16 cellular contexts compared by ENCODE assay signal in genomic region chr7:883029-884021, GRCh38. TPM values are rescaled to one million over a fixed set of nuclear protein-coding genes. Genes with fewer than 3 reads are reported as not detected.
DNase-seq lines count a peak whose midpoint lies in the region; ATAC-seq, FAIRE-seq and TF ChIP-seq lines count a peak whose summit lies in the region.
"Had no signal": no experiment of that assay in that cellular context is flagged by ENCODE, and none has a peak within 500 bp of the region (broad histone marks: within the 10 kb centered on the region; RNA-seq: fewer than 3 reads in every experiment).

No MANE protein-coding gene starts in this region.

- H3K9me3 ChIP-seq in kidney (ENCODE audit: control insufficient read depth in 1 of 2, low read length in 2 of 2): no peaks in the 10 kb centered on the region
- no peaks in the 10 kb centered on the region for H3K9me3 ChIP-seq in skeletal muscle tissue (ENCODE audit: control insufficient read depth in 3 of 3, low read length in 3 of 3)
- H3K9me3 ChIP-seq: SJSA1, tibial nerve had no signal

- ATAC-seq in HG02678 (IDR thresholded peaks at IDR 0.05; ENCODE audit: unreplicated experiment): no peak
- ATAC-seq in activated CD8-positive, alpha-beta memory T cell treated with anti-CD3 and anti-CD28 coated beads, Interleukin-2, amount 10 ng/mL, durations not matched to agents 7 days and 5 days: no peak
- ATAC-seq: foreskin keratinocyte had no signal

- peaks cover 3% of the 10 kb centered on the region for H3K36me3 Mint-ChIP-seq in activated CD8-positive, alpha-beta memory T cell treated with anti-CD3 and anti-CD28 coated beads, Interleukin-2, amount 10 ng/mL, durations not matched to agents 7 days and 5 days
- H3K36me3 Mint-ChIP-seq: activated naive CD8-positive, alpha-beta T cell treated with anti-CD3 and anti-CD28 coated beads, Interleukin-2, amount 10 ng/mL, durations not matched to agents 7 days and 5 days had no signal

- H3K9me3 Mint-ChIP-seq in activated CD8-positive, alpha-beta memory T cell treated with anti-CD3 and anti-CD28 coated beads, Interleukin-2, amount 10 ng/mL, durations not matched to agents 7 days and 5 days (ENCODE audit: low read depth): no peaks in the 10 kb centered on the region
- H3K9me3 Mint-ChIP-seq: activated naive CD8-positive, alpha-beta T cell treated with anti-CD3 and anti-CD28 coated beads, Interleukin-2, amount 10 ng/mL, durations not matched to agents 7 days and 5 days had no signal

- peaks cover 9% of the 10 kb centered on the region for H3K4me1 Mint-ChIP-seq in activated CD8-positive, alpha-beta memory T cell treated with anti-CD3 and anti-CD28 coated beads, Interleukin-2, amount 10 ng/mL, durations not matched to agents 7 days and 5 days

- H3K4me3 Mint-ChIP-seq in activated CD8-positive, alpha-beta memory T cell treated with anti-CD3 and anti-CD28 coated beads, Interleukin-2, amount 10 ng/mL, durations not matched to agents 7 days and 5 days: no peak overlapping the region
- H3K4me3 Mint-ChIP-seq: activated naive CD8-positive, alpha-beta T cell treated with anti-CD3 and anti-CD28 coated beads, Interleukin-2, amount 10 ng/mL, durations not matched to agents 7 days and 5 days had no signal

- intact Hi-C loops in kidney (cut with DNase I): no loop called here

- H3K27me3 ChIP-seq in bronchial epithelial cell (ENCODE audit: control insufficient read depth, insufficient read depth, low read length) (no peaks in the 10 kb centered on the region), skeletal muscle tissue (ENCODE audit: control insufficient read depth in 3 of 3, insufficient read depth in 3 of 3, low read length in 3 of 3) (no peaks in the 10 kb centered on the region)
- H3K27me3 ChIP-seq: foreskin keratinocyte, SJSA1, tibial nerve had no signal

- H3K4me1 ChIP-seq in kidney (ENCODE audit: control insufficient read depth in 1 of 2, insufficient read depth in 1 of 2, low read depth in 1 of 2, low read length in 2 of 2) (peaks cover 12 to 37% of the 10 kb centered on the region in 2 donors), skeletal muscle tissue (ENCODE audit: control insufficient read depth in 3 of 3, insufficient read depth in 3 of 3, low read length in 3 of 3) (peaks cover 52 to 91% (median 77%) of the 10 kb centered on the region in 3 donors)
- H3K4me1 ChIP-seq: foreskin keratinocyte, SJSA1 had no signal

- no peak overlapping the region for H3K9ac ChIP-seq in kidney (ENCODE audit: low read length in 2 of 2)
- peak overlapping the region in 2 of 3 donors; percentile 5 to 45 for H3K9ac ChIP-seq in skeletal muscle tissue (ENCODE audit: low read depth in 1 of 3, low read length in 3 of 3)

- H3K36me3 ChIP-seq in bronchial epithelial cell (ENCODE audit: control insufficient read depth, insufficient read depth, low read length) (peaks cover 28% of the 10 kb centered on the region), kidney (ENCODE audit: control insufficient read depth in 1 of 2, insufficient read depth in 2 of 2, low read length in 2 of 2) (peaks cover 2 to 16% of the 10 kb centered on the region in 2 donors), skeletal muscle tissue (ENCODE audit: control insufficient read depth in 3 of 3, insufficient read depth in 3 of 3, low read length in 3 of 3) (peaks cover 18 to 21% (median 20%) of the 10 kb centered on the region in 3 donors)

- H3K27ac ChIP-seq in kidney (ENCODE audit: low read depth in 2 of 2, low read length in 2 of 2): peak overlapping the region in 1 of 2 donors; percentile 23
- H3K27ac ChIP-seq in skeletal muscle tissue (ENCODE audit: low read depth, low read length): peak overlapping the region; percentile 7
- H3K27ac ChIP-seq: foreskin keratinocyte, SJSA1, tibial nerve had no signal

- CTCF ChIA-PET in activated CD8-positive, alpha-beta memory T cell treated with anti-CD3 and anti-CD28 coated beads, Interleukin-2, amount 10 ng/mL, durations not matched to agents 7 days and 5 days (lab: Charles Lee): interaction anchor here (0.8 kb wide), 1 partner anchor 110 kb away, joined by 3 read pairs; no protein-coding TSS in a partner anchor

- peak; percentile 27; the same call in 1 of the 2 replicates for TF ChIP-seq CTCF in LNCAP (IDR thresholded peaks at IDR 0.05)
- peak; percentile 13 for TF ChIP-seq CTCF in bronchial epithelial cell (IDR thresholded peaks at IDR 0.05; ENCODE audit: insufficient read depth, low read length, severe bottlenecking)
- TF ChIP-seq CTCF in kidney (IDR thresholded peaks at IDR 0.05; ENCODE audit: borderline replicate concordance, extremely low read depth, insufficient read depth): no peak

- H3K27me3 Mint-ChIP-seq in activated CD8-positive, alpha-beta memory T cell treated with anti-CD3 and anti-CD28 coated beads, Interleukin-2, amount 10 ng/mL, durations not matched to agents 7 days and 5 days: no peaks in the 10 kb centered on the region
- H3K27me3 Mint-ChIP-seq: activated naive CD8-positive, alpha-beta T cell treated with anti-CD3 and anti-CD28 coated beads, Interleukin-2, amount 10 ng/mL, durations not matched to agents 7 days and 5 days had no signal

- FAIRE-seq in bronchial epithelial cell (lab: Jason Lieb, UNC) (no peak), kidney (lab: Jason Lieb, UNC) (no peak)
- FAIRE-seq: keratinocyte had no signal

- DNase-seq in bronchial epithelial cell (ENCODE audit: low read depth): no peak
- peak; percentile 66 for DNase-seq in kidney
- no peak for DNase-seq in activated CD8-positive, alpha-beta memory T cell treated with anti-CD3 and anti-CD28 coated beads, Interleukin-2, amount 10 ng/mL, durations not matched to agents 7 days and 5 days
- DNase-seq in D341Med (ENCODE audit: low spot score): no peak
- no peak for DNase-seq in NCI-H128 (lab: John Stamatoyannopoulos, UW; ENCODE audit: unreplicated experiment)
- DNase-seq: activated naive CD8-positive, alpha-beta T cell treated with anti-CD3 and anti-CD28 coated beads, Interleukin-2, amount 10 ng/mL, durations not matched to agents 7 days and 5 days; COR-L47; cortex of kidney; foreskin keratinocyte; NCI-H1417 treated with DMSO at 0.1 percent for 48 hours had no signal

- no peak overlapping the region for H3K27ac Mint-ChIP-seq in activated CD8-positive, alpha-beta memory T cell treated with anti-CD3 and anti-CD28 coated beads, Interleukin-2, amount 10 ng/mL, durations not matched to agents 7 days and 5 days
- H3K27ac Mint-ChIP-seq: activated naive CD8-positive, alpha-beta T cell treated with anti-CD3 and anti-CD28 coated beads, Interleukin-2, amount 10 ng/mL, durations not matched to agents 7 days and 5 days had no signal

- H3K4me3 ChIP-seq in bronchial epithelial cell (ENCODE audit: low read depth, low read length): no peak overlapping the region
- H3K4me3 ChIP-seq in kidney (ENCODE audit: low read length in 2 of 2): no peak overlapping the region
- peak overlapping the region in 1 of 3 donors; percentile 8 for H3K4me3 ChIP-seq in skeletal muscle tissue (ENCODE audit: low read length in 3 of 3)
- H3K4me3 ChIP-seq: SJSA1, tibial nerve had no signal

RNA-seq across cellular contexts. Expression of gene GET4, which starts 7.0 kb away (rescaled TPM):
- total RNA-seq in bronchial epithelial cell (44.5 and 52.1 TPM in 2 replicates), kidney (44.8 TPM), skeletal muscle tissue (25.1 TPM)
- 80.8 TPM for polyA plus RNA-seq in kidney (ENCODE audit: insufficient read depth, low read depth, low replicate concordance)
- 10 to 100 TPM; 38.0 to 39.2 TPM for total RNA-seq in activated CD8-positive, alpha-beta memory T cell treated with anti-CD3 and anti-CD28 coated beads, Interleukin-2, amount 10 ng/mL, durations not matched to agents 7 days and 5 days

RNA-seq across cellular contexts. Expression of gene SUN1, which starts 51.0 kb away (rescaled TPM):
- total RNA-seq in bronchial epithelial cell (168 and 176 TPM in 2 replicates), kidney (168 TPM), skeletal muscle tissue (180 TPM)
- 40.4 TPM for polyA plus RNA-seq in kidney (ENCODE audit: insufficient read depth, low read depth, low replicate concordance)
- total RNA-seq in activated CD8-positive, alpha-beta memory T cell treated with anti-CD3 and anti-CD28 coated beads, Interleukin-2, amount 10 ng/mL, durations not matched to agents 7 days and 5 days: 10 to 100 TPM; 41.4 to 46.3 TPM

Comparison
In these comparisons a context has a peak if more than half of its experiments do, and no peak if none do; other contexts are left out.
1. H3K9ac ChIP-seq: peak in skeletal muscle tissue (2 of 3); none in kidney (0 of 2).